26 cellular contexts compared by ENCODE assay signal in genomic region chr7:108286290-108286904, GRCh38.
"Had no signal": no experiment of that assay in that cellular context is flagged by ENCODE, and none has a peak within 500 bp of the region (broad histone marks: within the 10 kb centered on the region; RNA-seq: fewer than 3 reads in every experiment).

No MANE protein-coding gene starts in this region.

- H3K9me3 Mint-ChIP-seq: activated CD4-positive, alpha-beta T cell treated with anti-CD3 and anti-CD28 coated beads, Interleukin-2, amount 10 ng/mL, durations not matched to agents 7 days and 5 days; activated naive CD4-positive, alpha-beta T cell treated with anti-CD3 and anti-CD28 coated beads, Interleukin-2, amount 50 U/mL, for 72 hours; activated T-helper 1 cell treated with anti-CD3 and anti-CD28 coated beads, Interleukin-12 subunit alpha, Interleukin-12 subunit beta, Interleukin-2, Interleukin-4 antibody, amounts not matched to agents 30 ng/mL and 10 ng/mL and 1 ng/mL, durations not matched to agents 14 hours and 24 hours and 36 hours; nephron progenitor cell had no signal

- H3K4me1 ChIP-seq: lower lobe of right lung, upper lobe of right lung had no signal

- H3K36me3 ChIP-seq: adrenal gland, lower lobe of right lung, thyroid gland, upper lobe of right lung had no signal

- H3K27me3 ChIP-seq: adrenal gland, thyroid gland, upper lobe of right lung had no signal

- DNase-seq: activated CD4-positive, alpha-beta T cell treated with anti-CD3 and anti-CD28 coated beads, Interleukin-2, amount 10 ng/mL, durations not matched to agents 7 days and 5 days; activated CD4-positive, CD25-positive, alpha-beta regulatory T cell treated with anti-CD3 and anti-CD28 coated beads, Interleukin-2, amount 50 U/mL, for 72 hours; activated CD8-positive, alpha-beta T cell treated with anti-CD3 and anti-CD28 coated beads, Interleukin-2, amount 10 ng/mL, durations not matched to agents 7 days and 5 days; activated gamma-delta T cell; adrenal gland; central memory CD4-positive, alpha-beta T cell; dermis blood vessel endothelial cell; effector CD8-positive, alpha-beta T cell; erythroblast; foreskin melanocyte; lower lobe of right lung; mesendoderm; mucosa of descending colon; nephron progenitor cell; nucleus accumbens; right cardiac atrium; stimulated activated CD4-positive, alpha-beta T cell treated with anti-CD3 and anti-CD28 coated beads, Interleukin-12 subunit alpha, Interleukin-12 subunit beta, amount 100 ng/mL, for 4 hours; stimulated activated CD4-positive, alpha-beta T cell treated with anti-CD3 and anti-CD28 coated beads, Interleukin-4, amount 100 ng/mL, for 4 hours; stimulated activated naive CD8-positive, alpha-beta T cell treated with anti-CD3 and anti-CD28 coated beads, Interleukin-15, Interleukin-2, amounts not matched to agents 100 U/mL and 50 U/mL, for 24 hours; thyroid gland; upper lobe of right lung had no signal

- H3K9me3 ChIP-seq: adrenal gland, lower lobe of right lung, mucosa of descending colon, thyroid gland, upper lobe of right lung had no signal

- ATAC-seq: activated CD8-positive, alpha-beta T cell treated with anti-CD3 and anti-CD28 coated beads, Interleukin-2, amount 10 ng/mL, durations not matched to agents 7 days and 5 days; activated naive CD4-positive, alpha-beta T cell treated with anti-CD3 and anti-CD28 coated beads, Interleukin-2, amount 50 U/mL, for 72 hours; left lobe of liver; lower lobe of right lung; mucosa of descending colon; right cardiac atrium; stimulated activated naive CD8-positive, alpha-beta T cell treated with anti-CD3 and anti-CD28 coated beads, Interleukin-15, Interleukin-2, amounts not matched to agents 100 U/mL and 50 U/mL, for 24 hours; upper lobe of right lung had no signal

- H3K4me3 ChIP-seq: adrenal gland, lower lobe of right lung, mucosa of descending colon, thyroid gland, upper lobe of right lung had no signal

- H3K27ac ChIP-seq: adrenal gland, lower lobe of right lung, parathyroid adenoma, thyroid gland, upper lobe of right lung, VCaP had no signal

- H3K4me3 Mint-ChIP-seq: activated CD4-positive, alpha-beta T cell treated with anti-CD3 and anti-CD28 coated beads, Interleukin-2, amount 10 ng/mL, durations not matched to agents 7 days and 5 days; activated CD8-positive, alpha-beta T cell treated with anti-CD3 and anti-CD28 coated beads, Interleukin-2, amount 10 ng/mL, durations not matched to agents 7 days and 5 days; activated T-helper 1 cell treated with anti-CD3 and anti-CD28 coated beads, Interleukin-12 subunit alpha, Interleukin-12 subunit beta, Interleukin-2, Interleukin-4 antibody, amounts not matched to agents 30 ng/mL and 10 ng/mL and 1 ng/mL, durations not matched to agents 14 hours and 24 hours and 36 hours; nephron progenitor cell had no signal

- H3K27ac Mint-ChIP-seq: activated CD4-positive, alpha-beta T cell treated with anti-CD3 and anti-CD28 coated beads, Interleukin-2, amount 10 ng/mL, durations not matched to agents 7 days and 5 days; activated CD8-positive, alpha-beta T cell treated with anti-CD3 and anti-CD28 coated beads, Interleukin-2, amount 10 ng/mL, durations not matched to agents 7 days and 5 days; activated naive CD4-positive, alpha-beta T cell treated with anti-CD3 and anti-CD28 coated beads, Interleukin-2, amount 50 U/mL, for 72 hours; activated T-helper 1 cell treated with anti-CD3 and anti-CD28 coated beads, Interleukin-12 subunit alpha, Interleukin-12 subunit beta, Interleukin-2, Interleukin-4 antibody, amounts not matched to agents 30 ng/mL and 10 ng/mL and 1 ng/mL, durations not matched to agents 14 hours and 24 hours and 36 hours had no signal
